In the genomic region with DNA sequence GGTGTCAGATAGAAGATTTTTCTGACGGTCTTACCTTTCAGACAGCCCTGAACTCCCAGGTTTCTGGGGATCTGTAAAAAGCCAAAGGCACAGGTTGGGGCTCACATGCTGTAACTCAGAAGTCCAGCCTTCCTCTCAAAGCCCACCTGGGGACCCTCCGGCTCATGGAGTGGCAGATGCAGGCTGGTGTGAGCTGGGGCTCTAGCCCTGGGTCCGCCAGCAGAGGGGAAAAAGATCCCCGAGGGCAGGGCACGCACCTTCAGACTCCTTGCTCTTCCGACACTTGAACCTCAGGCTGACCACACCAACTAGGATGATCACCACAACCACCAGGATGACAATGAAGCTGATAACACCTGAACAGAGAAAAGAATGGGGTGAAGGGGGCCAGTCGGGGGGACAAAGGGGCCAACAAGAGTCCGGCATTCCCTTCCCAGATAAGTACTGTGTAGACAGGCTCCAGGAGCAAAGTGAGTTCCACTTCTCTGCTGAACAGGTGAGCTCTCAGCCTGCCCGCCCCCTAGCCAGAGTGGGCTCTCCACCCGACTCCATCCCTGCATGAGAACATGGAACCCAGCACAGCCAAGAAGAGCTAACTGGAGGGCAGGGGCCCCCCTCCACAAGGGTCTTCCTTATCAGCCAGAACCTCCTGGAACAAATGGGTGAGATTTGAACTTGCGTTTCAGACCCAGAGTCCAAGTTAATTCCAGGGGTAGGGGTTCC, we compare ENCODE assay signal across 1 cellular context.
TF ChIP-seq lines count a peak whose summit lies in the region.

No MANE protein-coding gene starts in this region.

TF ChIP-seq in HepG2, 621 proteins besides CTCF, POLR2A, EP300 and RAD21:
- no peak for TF ChIP-seq ZNF484 (CRISPR knock-in tag; IDR thresholded peaks at IDR 0.05; ENCODE audit: borderline replicate concordance, low read depth)
- TF ChIP-seq ZNF20 (CRISPR knock-in tag; IDR thresholded peaks at IDR 0.05), result no peak
